Comparison of ENCODE assay signal across 9 cellular contexts in the genomic region with DNA sequence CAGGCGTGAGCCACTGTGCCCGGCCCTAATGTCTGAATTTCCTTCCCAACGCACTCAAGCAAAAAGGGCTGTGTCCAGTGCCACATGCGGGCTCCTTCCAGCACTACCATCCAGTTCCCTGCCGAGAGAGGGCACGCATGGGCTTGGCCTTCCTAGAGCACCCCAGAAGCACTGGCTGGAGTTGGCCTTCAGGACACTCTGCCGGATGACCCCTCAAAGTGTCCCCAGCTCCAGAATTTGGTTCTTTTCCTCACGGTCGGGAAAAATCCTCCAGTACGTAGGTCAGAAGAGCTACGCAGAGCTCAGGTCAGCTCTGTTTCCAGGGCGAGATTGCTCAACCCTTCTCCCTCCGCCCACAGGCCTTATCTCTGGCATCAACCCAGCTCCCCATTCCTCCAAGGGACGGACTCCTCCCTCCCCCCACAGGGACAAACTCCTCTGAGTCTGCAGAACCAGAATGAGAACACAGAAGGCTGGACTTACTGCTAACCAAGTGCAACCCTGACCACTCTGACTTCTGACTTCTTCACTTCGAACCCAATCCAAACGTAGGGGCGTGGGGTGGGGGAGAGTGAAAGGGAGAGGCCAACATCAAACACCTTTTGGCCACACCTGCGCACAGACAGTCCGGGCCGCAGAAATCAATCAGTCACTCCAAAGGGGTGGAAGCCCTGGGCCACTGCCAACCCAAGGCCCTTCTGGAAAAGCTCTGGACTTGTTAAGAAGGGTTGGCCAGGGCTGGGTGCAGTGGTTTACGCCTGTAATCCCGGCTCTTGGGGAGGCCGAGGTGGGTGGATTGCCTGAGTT. TPM values are rescaled to one million over a fixed set of nuclear protein-coding genes. Genes with fewer than 3 reads are reported as not detected.
DNase-seq lines count a peak whose midpoint lies in the region; ATAC-seq and TF ChIP-seq lines count a peak whose summit lies in the region.
"Had no signal": no experiment of that assay in that cellular context is flagged by ENCODE, and none has a peak within 500 bp of the region (broad histone marks: within the 10 kb centered on the region; RNA-seq: fewer than 3 reads in every experiment).

No MANE protein-coding gene starts in this region.

- H3K4me3 ChIP-seq in thoracic aorta, result peak overlapping the region; percentile 96
- H3K4me3 ChIP-seq in naive thymus-derived CD4-positive, alpha-beta T cell (ENCODE audit: low read length), result no peak overlapping the region

- peaks cover 26% of the 10 kb centered on the region for H3K36me3 Mint-ChIP-seq in brain
- H3K36me3 Mint-ChIP-seq in naive thymus-derived CD4-positive, alpha-beta T cell, result no peaks in the 10 kb centered on the region

- H3K9me3 Mint-ChIP-seq in brain, result no peaks in the 10 kb centered on the region
- peaks cover 0 to 1% (median 0%) of the 10 kb centered on the region in 11 donors for H3K9me3 Mint-ChIP-seq in naive thymus-derived CD4-positive, alpha-beta T cell

- TF ChIP-seq CTCF in brain (conservative IDR thresholded peaks at IDR 0.05) (no peak), thoracic aorta (IDR thresholded peaks at IDR 0.05) (no peak)

- H3K4me1 ChIP-seq in thoracic aorta (ENCODE audit: control insufficient read depth in 1 of 2, low read depth in 2 of 2), result peaks cover 48 to 71% of the 10 kb centered on the region in 2 donors
- peaks cover 9 to 10% of the 10 kb centered on the region in 2 donors for H3K4me1 ChIP-seq in naive thymus-derived CD4-positive, alpha-beta T cell (ENCODE audit: control insufficient read depth in 2 of 2, insufficient read depth in 2 of 2, low read length in 2 of 2)

- intact Hi-C loops in naive thymus-derived CD4-positive, alpha-beta T cell (cut with micrococcal nuclease), result no loop called here

- H3K4me3 Mint-ChIP-seq in brain, result peak overlapping the region; percentile 64 to 82 (median 72)
- no peak overlapping the region for H3K4me3 Mint-ChIP-seq in naive thymus-derived CD4-positive, alpha-beta T cell

- peak overlapping the region; percentile 53 to 94 (median 78) for H3K27ac Mint-ChIP-seq in brain
- no peak overlapping the region for H3K27ac Mint-ChIP-seq in naive thymus-derived CD4-positive, alpha-beta T cell

- H3K27me3 ChIP-seq in thoracic aorta (replicated peaks; ENCODE audit: insufficient read depth), result no peaks in the 10 kb centered on the region
- no peaks in the 10 kb centered on the region for H3K27me3 ChIP-seq in naive thymus-derived CD4-positive, alpha-beta T cell (ENCODE audit: control insufficient read depth in 2 of 2, insufficient read depth in 2 of 2, low read length in 2 of 2)

- H3K4me1 Mint-ChIP-seq in brain, result peaks cover 68% of the 10 kb centered on the region
- H3K4me1 Mint-ChIP-seq in naive thymus-derived CD4-positive, alpha-beta T cell, result peaks cover 9 to 19% (median 14%) of the 10 kb centered on the region in 7 donors

- H3K27ac ChIP-seq in thoracic aorta, result peak overlapping the region; percentile 98 to 99
- no peak overlapping the region for H3K27ac ChIP-seq in naive thymus-derived CD4-positive, alpha-beta T cell (ENCODE audit: low read depth, low read length)

- no peaks in the 10 kb centered on the region for H3K36me3 ChIP-seq in thoracic aorta
- H3K36me3 ChIP-seq in naive thymus-derived CD4-positive, alpha-beta T cell (ENCODE audit: control insufficient read depth in 2 of 3, insufficient read depth in 3 of 3, low read length in 3 of 3), result peaks cover 0 to 7% (median 0%) of the 10 kb centered on the region in 3 experiments

- DNase-seq in HuH-7.5 (ENCODE audit: low spot score) (peak; percentile 68), kidney glomerular epithelial cell (lab: John Stamatoyannopoulos, UW) (peak; percentile 50), thoracic aorta (ENCODE audit: low spot score) (peak; percentile 67), NCI-H1105 (lab: John Stamatoyannopoulos, UW) (no peak)
- DNase-seq in naive thymus-derived CD4-positive, alpha-beta T cell, result no peak
- DNase-seq: H7 had no signal

- CTCF ChIA-PET in naive thymus-derived CD4-positive, alpha-beta T cell (lab: Charles Lee), result interaction anchor here (1.4 kb wide), 1 partner anchor 61 kb away, joined by 3 read pairs; no protein-coding TSS in a partner anchor

- H3K9me3 ChIP-seq in thoracic aorta, result no peaks in the 10 kb centered on the region
- no peaks in the 10 kb centered on the region for H3K9me3 ChIP-seq in naive thymus-derived CD4-positive, alpha-beta T cell (ENCODE audit: control insufficient read depth in 2 of 3, low read length in 3 of 3)

- ATAC-seq in thoracic aorta (ENCODE audit: insufficient number of reproducible peaks, low FRiP score, low read depth) (peak; percentile 18), HG03045 (IDR thresholded peaks at IDR 0.05; ENCODE audit: unreplicated experiment) (no peak), HG02623 (IDR thresholded peaks at IDR 0.05; ENCODE audit: unreplicated experiment) (no peak)
- ATAC-seq in naive thymus-derived CD4-positive, alpha-beta T cell, result no peak

- POLR2A ChIA-PET in naive thymus-derived CD4-positive, alpha-beta T cell (lab: Charles Lee), result interaction anchor here (0.7 kb wide), 1 partner anchor 1524 kb away, joined by 3 read pairs; no protein-coding TSS in a partner anchor

- H3K27me3 Mint-ChIP-seq in brain, result peaks cover 9% of the 10 kb centered on the region
- peaks cover 0 to 9% (median 4%) of the 10 kb centered on the region in 5 donors for H3K27me3 Mint-ChIP-seq in naive thymus-derived CD4-positive, alpha-beta T cell

RNA-seq across cellular contexts. Expression of gene CDC42EP4, which starts 3.6 kb away (rescaled TPM):
- 110 TPM for polyA plus RNA-seq in brain (ENCODE audit: insufficient read depth, low read depth, low replicate concordance)
- total RNA-seq in thoracic aorta, result 100 to 1,000 TPM in 1 of 2 donors, 10 to 100 TPM in 1; 73.8 to 134 TPM
- total RNA-seq in naive thymus-derived CD4-positive, alpha-beta T cell, result 10 to 100 TPM in 1 of 5 experiments, 1 to 10 TPM in 4; 1.4 to 15.8 (median 2.0) TPM
- polyA plus RNA-seq in naive thymus-derived CD4-positive, alpha-beta T cell, result under 1 TPM; 0.19 to 0.28 TPM

RNA-seq across cellular contexts. Expression of gene CPSF4L, which starts 46.5 kb away (rescaled TPM):
- not detected for polyA plus RNA-seq in brain (ENCODE audit: insufficient read depth, low read depth, low replicate concordance)
- total RNA-seq in thoracic aorta, result not detected
- total RNA-seq in naive thymus-derived CD4-positive, alpha-beta T cell, result not detected
- not detected for polyA plus RNA-seq in naive thymus-derived CD4-positive, alpha-beta T cell
- total RNA-seq: H7 had no signal

Comparison
In these comparisons a context has a peak if more than half of its experiments do, and no peak if none do; other contexts are left out.
1. DNase-seq: peak in HuH-7.5 (single experiment), kidney glomerular epithelial cell (single experiment) and thoracic aorta (single experiment); none in naive thymus-derived CD4-positive, alpha-beta T cell (0 of 9) and NCI-H1105 (single experiment).
2. H3K27ac Mint-ChIP-seq: peak in brain (5 of 5); none in naive thymus-derived CD4-positive, alpha-beta T cell (0 of 9).
3. H3K4me3 Mint-ChIP-seq: peak in brain (5 of 5); none in naive thymus-derived CD4-positive, alpha-beta T cell (0 of 10).
4. RNA of gene CDC42EP4, which starts 3.6 kb away (total RNA-seq): 73.8 to 134 TPM in thoracic aorta; 1.4 to 15.8 TPM in naive thymus-derived CD4-positive, alpha-beta T cell; every median in the first group is over 4 times any median in the second.